ENCODE assay signal across 1 cellular context in the genomic region with DNA sequence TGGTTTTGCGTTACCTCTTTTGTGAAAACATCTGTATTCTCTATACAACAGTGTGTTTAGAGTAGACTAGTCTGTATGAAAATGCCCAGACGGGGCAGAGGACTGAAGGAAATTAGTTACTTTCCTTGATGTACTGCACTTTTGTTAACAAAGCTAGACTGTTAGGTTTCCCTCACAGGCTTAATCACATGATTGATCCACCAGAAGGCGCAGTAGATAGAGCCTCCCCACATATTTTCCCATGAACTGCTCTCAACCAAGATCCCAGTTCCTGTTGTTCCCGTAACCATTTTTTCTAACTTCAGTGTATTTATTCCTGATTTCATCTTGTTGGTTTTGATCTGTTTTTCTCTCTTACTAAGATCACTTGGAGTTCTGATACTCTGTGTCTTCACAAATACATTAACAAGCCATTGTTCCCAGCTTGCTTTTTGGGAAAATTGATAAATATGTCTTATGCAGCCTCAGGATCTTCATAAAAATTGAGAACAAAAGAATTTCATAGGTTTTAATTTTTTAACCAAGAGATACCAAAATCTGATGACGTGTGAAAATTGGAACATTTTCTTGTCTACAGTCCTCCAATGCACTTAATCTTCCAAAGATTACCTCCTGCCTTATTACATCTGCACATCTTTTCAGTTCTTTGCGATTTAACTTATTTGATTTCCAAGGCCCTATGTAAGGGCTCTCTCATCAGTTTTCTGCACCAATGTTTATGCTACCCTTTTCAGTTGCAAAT.
A peak's percentile ranks its signal among the peaks of the same experiment; 100 is the strongest.
TF ChIP-seq lines count a peak whose summit lies in the region.

No MANE protein-coding gene starts in this region.

TF ChIP-seq in K562, 482 proteins besides CTCF, POLR2A, EP300 and RAD21 (continued from another document and continues in another):
- TF ChIP-seq ZBTB12 (CRISPR knock-in tag; IDR thresholded peaks at IDR 0.05), result no peak
- TF ChIP-seq MYC (IDR thresholded peaks at IDR 0.05; ENCODE audit: low read depth, low read length), result 0 out of 2 replicates have a peak, but pooled peaks have one; percentile 31
- no peak for TF ChIP-seq MYC (CRISPR knock-in tag; IDR thresholded peaks at IDR 0.05; ENCODE audit: borderline replicate concordance, low read depth)
- TF ChIP-seq XRCC5 (IDR thresholded peaks at IDR 0.05; ENCODE audit: low read depth, low read length), result no peak
- no peak for TF ChIP-seq NUFIP1 (IDR thresholded peaks at IDR 0.05; ENCODE audit: partially characterized antibody)
- TF ChIP-seq SREBF2 (CRISPR knock-in tag; IDR thresholded peaks at IDR 0.05), result no peak
- TF ChIP-seq RBM14 (IDR thresholded peaks at IDR 0.05; ENCODE audit: borderline replicate concordance, insufficient read depth, low read depth, low read length), result no peak
- TF ChIP-seq, protein P1, sequence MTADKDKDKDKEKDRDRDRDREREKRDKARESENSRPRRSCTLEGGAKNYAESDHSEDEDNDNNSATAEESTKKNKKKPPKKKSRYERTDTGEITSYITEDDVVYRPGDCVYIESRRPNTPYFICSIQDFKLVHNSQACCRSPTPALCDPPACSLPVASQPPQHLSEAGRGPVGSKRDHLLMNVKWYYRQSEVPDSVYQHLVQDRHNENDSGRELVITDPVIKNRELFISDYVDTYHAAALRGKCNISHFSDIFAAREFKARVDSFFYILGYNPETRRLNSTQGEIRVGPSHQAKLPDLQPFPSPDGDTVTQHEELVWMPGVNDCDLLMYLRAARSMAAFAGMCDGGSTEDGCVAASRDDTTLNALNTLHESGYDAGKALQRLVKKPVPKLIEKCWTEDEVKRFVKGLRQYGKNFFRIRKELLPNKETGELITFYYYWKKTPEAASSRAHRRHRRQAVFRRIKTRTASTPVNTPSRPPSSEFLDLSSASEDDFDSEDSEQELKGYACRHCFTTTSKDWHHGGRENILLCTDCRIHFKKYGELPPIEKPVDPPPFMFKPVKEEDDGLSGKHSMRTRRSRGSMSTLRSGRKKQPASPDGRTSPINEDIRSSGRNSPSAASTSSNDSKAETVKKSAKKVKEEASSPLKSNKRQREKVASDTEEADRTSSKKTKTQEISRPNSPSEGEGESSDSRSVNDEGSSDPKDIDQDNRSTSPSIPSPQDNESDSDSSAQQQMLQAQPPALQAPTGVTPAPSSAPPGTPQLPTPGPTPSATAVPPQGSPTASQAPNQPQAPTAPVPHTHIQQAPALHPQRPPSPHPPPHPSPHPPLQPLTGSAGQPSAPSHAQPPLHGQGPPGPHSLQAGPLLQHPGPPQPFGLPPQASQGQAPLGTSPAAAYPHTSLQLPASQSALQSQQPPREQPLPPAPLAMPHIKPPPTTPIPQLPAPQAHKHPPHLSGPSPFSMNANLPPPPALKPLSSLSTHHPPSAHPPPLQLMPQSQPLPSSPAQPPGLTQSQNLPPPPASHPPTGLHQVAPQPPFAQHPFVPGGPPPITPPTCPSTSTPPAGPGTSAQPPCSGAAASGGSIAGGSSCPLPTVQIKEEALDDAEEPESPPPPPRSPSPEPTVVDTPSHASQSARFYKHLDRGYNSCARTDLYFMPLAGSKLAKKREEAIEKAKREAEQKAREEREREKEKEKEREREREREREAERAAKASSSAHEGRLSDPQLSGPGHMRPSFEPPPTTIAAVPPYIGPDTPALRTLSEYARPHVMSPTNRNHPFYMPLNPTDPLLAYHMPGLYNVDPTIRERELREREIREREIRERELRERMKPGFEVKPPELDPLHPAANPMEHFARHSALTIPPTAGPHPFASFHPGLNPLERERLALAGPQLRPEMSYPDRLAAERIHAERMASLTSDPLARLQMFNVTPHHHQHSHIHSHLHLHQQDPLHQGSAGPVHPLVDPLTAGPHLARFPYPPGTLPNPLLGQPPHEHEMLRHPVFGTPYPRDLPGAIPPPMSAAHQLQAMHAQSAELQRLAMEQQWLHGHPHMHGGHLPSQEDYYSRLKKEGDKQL (CRISPR knock-in tag; IDR thresholded peaks at IDR 0.05; ENCODE audit: borderline replicate concordance), result no peak
- TF ChIP-seq ILF3 (IDR thresholded peaks at IDR 0.05; ENCODE audit: borderline replicate concordance), result no peak
- TF ChIP-seq NCOA1 (IDR thresholded peaks at IDR 0.05; ENCODE audit: low read depth), result no peak
- no peak for TF ChIP-seq ESRRA (IDR thresholded peaks at IDR 0.05; ENCODE audit: borderline replicate concordance, low read depth)
- no peak for TF ChIP-seq NCOA4 (IDR thresholded peaks at IDR 0.05; ENCODE audit: partially characterized antibody)
- TF ChIP-seq VEZF1 (CRISPR knock-in tag; IDR thresholded peaks at IDR 0.05), result no peak
- no peak for TF ChIP-seq HDAC6 (IDR thresholded peaks at IDR 0.05; ENCODE audit: low read depth, low read length)
- no peak for TF ChIP-seq ATF3 (IDR thresholded peaks at IDR 0.05)
- TF ChIP-seq ATF3 (CRISPR knock-in tag; conservative IDR thresholded peaks at IDR 0.05), result no peak
- peak; percentile 38 to 87; a peak in 2 of 4 replicates for TF ChIP-seq MLLT1 (IDR thresholded peaks at IDR 0.05)
- TF ChIP-seq CUX1 (CRISPR knock-in tag; IDR thresholded peaks at IDR 0.05), result no peak
- TF ChIP-seq ZNF76 (CRISPR knock-in tag; IDR thresholded peaks at IDR 0.05; ENCODE audit: borderline replicate concordance), result no peak
- TF ChIP-seq TFE3 (CRISPR knock-in tag; IDR thresholded peaks at IDR 0.05), result peak; percentile 94
- TF ChIP-seq SMAD4 (CRISPR knock-in tag; conservative IDR thresholded peaks at IDR 0.05), result no peak
- no peak for TF ChIP-seq ZNF766 (CRISPR knock-in tag; conservative IDR thresholded peaks at IDR 0.05)
- TF ChIP-seq, protein P2, sequence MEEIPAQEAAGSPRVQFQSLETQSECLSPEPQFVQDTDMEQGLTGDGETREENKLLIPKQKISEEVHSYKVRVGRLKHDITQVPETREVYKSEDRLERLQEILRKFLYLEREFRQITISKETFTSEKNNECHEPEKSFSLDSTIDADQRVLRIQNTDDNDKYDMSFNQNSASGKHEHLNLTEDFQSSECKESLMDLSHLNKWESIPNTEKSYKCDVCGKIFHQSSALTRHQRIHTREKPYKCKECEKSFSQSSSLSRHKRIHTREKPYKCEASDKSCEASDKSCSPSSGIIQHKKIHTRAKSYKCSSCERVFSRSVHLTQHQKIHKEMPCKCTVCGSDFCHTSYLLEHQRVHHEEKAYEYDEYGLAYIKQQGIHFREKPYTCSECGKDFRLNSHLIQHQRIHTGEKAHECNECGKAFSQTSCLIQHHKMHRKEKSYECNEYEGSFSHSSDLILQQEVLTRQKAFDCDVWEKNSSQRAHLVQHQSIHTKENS (CRISPR knock-in tag; IDR thresholded peaks at IDR 0.05), result no peak
- TF ChIP-seq ZNF717 (CRISPR knock-in tag; IDR thresholded peaks at IDR 0.05), result no peak
- no peak for TF ChIP-seq PRPF4 (IDR thresholded peaks at IDR 0.05; ENCODE audit: insufficient read depth, low read depth, low read length, poor library complexity, severe bottlenecking)
- TF ChIP-seq PURB (CRISPR knock-in tag; IDR thresholded peaks at IDR 0.05; ENCODE audit: low read depth), result no peak
- no peak for TF ChIP-seq RFX5 (IDR thresholded peaks at IDR 0.05; ENCODE audit: low read depth, low read length)
- TF ChIP-seq ZSCAN29 (IDR thresholded peaks at IDR 0.05), result no peak
- TF ChIP-seq ZNF561 (CRISPR knock-in tag; conservative IDR thresholded peaks at IDR 0.05), result no peak
- TF ChIP-seq TFAP4 (CRISPR knock-in tag; IDR thresholded peaks at IDR 0.05; ENCODE audit: borderline replicate concordance), result no peak
- TF ChIP-seq ERF (CRISPR knock-in tag; IDR thresholded peaks at IDR 0.05), result no peak
- peak; percentile 47; the same call in 1 of the 2 replicates for TF ChIP-seq CTBP1 (IDR thresholded peaks at IDR 0.05; ENCODE audit: borderline replicate concordance)
